Comparison of ENCODE assay signal across 12 cellular contexts in genomic region chr16:11665071-11665491, GRCh38. TPM values are rescaled to one million over a fixed set of nuclear protein-coding genes. Genes with fewer than 3 reads are reported as not detected.
A peak's percentile ranks its signal among the peaks of the same experiment; 100 is the strongest.
DNase-seq lines count a peak whose midpoint lies in the region; ATAC-seq lines count a peak whose summit lies in the region.
"Had no signal": no experiment of that assay in that cellular context is flagged by ENCODE, and none has a peak within 500 bp of the region (broad histone marks: within the 10 kb centered on the region; RNA-seq: fewer than 3 reads in every experiment).

No MANE protein-coding gene starts in this region.

- no peak overlapping the region for H3K4me3 ChIP-seq in aorta (ENCODE audit: low read length in 2 of 2)
- H3K4me3 ChIP-seq: esophagus squamous epithelium, psoas muscle had no signal

- H3K27me3 Mint-ChIP-seq in activated T-cell treated with anti-CD3 and anti-CD28 coated beads, Interleukin-2, amount 50 U/mL, for 24 hours = no peaks in the 10 kb centered on the region
- H3K27me3 Mint-ChIP-seq in activated naive CD8-positive, alpha-beta T cell = no peaks in the 10 kb centered on the region

- no peaks in the 10 kb centered on the region for H3K36me3 Mint-ChIP-seq in activated T-cell treated with anti-CD3 and anti-CD28 coated beads, Interleukin-2, amount 50 U/mL, for 24 hours (ENCODE audit: low read depth)
- H3K36me3 Mint-ChIP-seq in activated naive CD8-positive, alpha-beta T cell = no peaks in the 10 kb centered on the region

- intact Hi-C loops in aorta (cut with DNase I) = no loop called here

- ATAC-seq in aorta (ENCODE audit: low FRiP score) = no peak
- ATAC-seq: psoas muscle had no signal

- no peak overlapping the region for H3K27ac ChIP-seq in aorta (ENCODE audit: low read depth in 1 of 2, low read length in 2 of 2)
- H3K27ac ChIP-seq: esophagus squamous epithelium, psoas muscle had no signal

- no peaks in the 10 kb centered on the region for H3K36me3 ChIP-seq in aorta (ENCODE audit: control insufficient read depth in 1 of 2, insufficient read depth in 2 of 2, low read length in 1 of 2)
- H3K36me3 ChIP-seq: BE2C, esophagus squamous epithelium had no signal

- H3K9me3 Mint-ChIP-seq in activated T-cell treated with anti-CD3 and anti-CD28 coated beads, Interleukin-2, amount 50 U/mL, for 24 hours = no peaks in the 10 kb centered on the region
- no peaks in the 10 kb centered on the region for H3K9me3 Mint-ChIP-seq in activated naive CD8-positive, alpha-beta T cell (ENCODE audit: low read depth)

- peak overlapping the region; percentile 48 for H3K4me3 Mint-ChIP-seq in activated T-cell treated with anti-CD3 and anti-CD28 coated beads, Interleukin-2, amount 50 U/mL, for 24 hours
- peak overlapping the region; percentile 61 for H3K4me3 Mint-ChIP-seq in activated naive CD8-positive, alpha-beta T cell

- H3K9me3 ChIP-seq in aorta (ENCODE audit: control insufficient read depth, low read length) = no peaks in the 10 kb centered on the region
- H3K9me3 ChIP-seq: BE2C, esophagus squamous epithelium, psoas muscle had no signal

- peaks cover 0 to 2% of the 10 kb centered on the region in 2 donors for H3K4me1 ChIP-seq in aorta (ENCODE audit: control insufficient read depth in 1 of 2, insufficient read depth in 2 of 2, low read length in 2 of 2)
- H3K4me1 ChIP-seq: BE2C had no signal

- WGBS in aorta, 2 donors = 66 to 71% methylated on average over 10 to 11 of the region's 11 CpGs

- peak overlapping the region; percentile 86 for H3K27ac Mint-ChIP-seq in activated T-cell treated with anti-CD3 and anti-CD28 coated beads, Interleukin-2, amount 50 U/mL, for 24 hours
- peak overlapping the region; percentile 88 for H3K27ac Mint-ChIP-seq in activated naive CD8-positive, alpha-beta T cell

- H3K4me1 Mint-ChIP-seq in activated T-cell treated with anti-CD3 and anti-CD28 coated beads, Interleukin-2, amount 50 U/mL, for 24 hours (ENCODE audit: low read depth) = peaks cover 44% of the 10 kb centered on the region
- H3K4me1 Mint-ChIP-seq in activated naive CD8-positive, alpha-beta T cell (ENCODE audit: low read depth) = peaks cover 53% of the 10 kb centered on the region

- DNase-seq in activated T-cell treated with anti-CD3 and anti-CD28 coated beads, Interleukin-2, amount 50 U/mL, for 24 hours = peak; percentile 60
- DNase-seq in activated T-cell treated with anti-CD3 and anti-CD28 coated beads, Interleukin-2, amount 50 U/mL, for 1 hour = no peak
- DNase-seq in NCI-H524 treated with DMSO at 0.1 percent for 48 hours (lab: John Stamatoyannopoulos, UW) (peak; percentile 70), aorta (no peak), ureter (ENCODE audit: low spot score) (no peak), GOT3 (lab: John Stamatoyannopoulos, UW) (no peak)
- DNase-seq in stimulated activated CD8-positive, alpha-beta memory T cell treated with anti-CD3 and anti-CD28 coated beads, Interleukin-4, amount 100 ng/mL, for 48 hours = peak; percentile 57
- DNase-seq: BE2C, esophagus squamous epithelium, OCI-M1, psoas muscle had no signal

- no peaks in the 10 kb centered on the region for H3K27me3 ChIP-seq in aorta (ENCODE audit: control insufficient read depth in 1 of 2, insufficient read depth in 2 of 2, low read length in 1 of 2)
- H3K27me3 ChIP-seq: BE2C, esophagus squamous epithelium had no signal

RNA-seq across cellular contexts. Expression of gene SNN, which starts 3.2 kb away (rescaled TPM):
- 10 to 100 TPM; 15.1 to 15.9 TPM for total RNA-seq in aorta
- polyA plus RNA-seq in aorta = 10 to 100 TPM; 13.0 to 15.5 TPM
- 23.6 TPM for total RNA-seq in ureter

Comparison
In these comparisons a context has a peak if more than half of its experiments do, and no peak if none do; other contexts are left out.
1. DNase-seq: peak in activated T-cell treated with anti-CD3 and anti-CD28 coated beads, Interleukin-2, amount 50 U/mL, for 24 hours (single experiment), NCI-H524 treated with DMSO at 0.1 percent for 48 hours (single experiment) and stimulated activated CD8-positive, alpha-beta memory T cell treated with anti-CD3 and anti-CD28 coated beads, Interleukin-4, amount 100 ng/mL, for 48 hours (single experiment); none in activated T-cell treated with anti-CD3 and anti-CD28 coated beads, Interleukin-2, amount 50 U/mL, for 1 hour (single experiment), aorta (0 of 2), ureter (single experiment) and GOT3 (single experiment).